Comparison of ENCODE assay signal across 15 cellular contexts in the genomic region with DNA sequence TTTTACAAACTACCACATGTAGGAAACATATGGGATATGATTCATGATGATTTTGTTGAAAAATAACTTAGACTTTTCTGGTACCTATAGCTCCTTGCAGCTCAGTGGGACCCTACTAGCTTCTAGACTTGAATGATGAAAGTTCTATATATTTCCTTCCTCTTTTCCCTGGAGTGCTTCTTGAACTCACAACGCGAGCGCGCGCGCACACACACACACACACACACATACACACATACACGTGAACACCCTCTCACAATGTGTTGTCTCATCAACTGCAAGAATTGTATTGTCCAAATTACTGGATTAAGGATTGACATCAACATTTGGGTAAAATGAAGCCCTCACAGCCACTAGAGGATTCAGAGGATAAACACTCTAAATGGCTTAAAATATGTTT.
"Had no signal": no experiment of that assay in that cellular context is flagged by ENCODE, and none has a peak within 500 bp of the region (broad histone marks: within the 10 kb centered on the region; RNA-seq: fewer than 3 reads in every experiment).

No MANE protein-coding gene starts in this region.

- DNase-seq: activated CD4-positive, alpha-beta T cell treated with anti-CD3 and anti-CD28 coated beads, Interleukin-2, amount 50 U/mL, for 48 hours; activated CD4-positive, CD25-positive, alpha-beta regulatory T cell treated with anti-CD3 and anti-CD28 coated beads, Interleukin-2, amount 50 U/mL, for 72 hours; activated naive CD4-positive, alpha-beta T cell treated with anti-CD3 and anti-CD28 coated beads, Interleukin-2, amount 10 ng/mL, durations not matched to agents 7 days and 5 days; dermis blood vessel endothelial cell; effector memory CD8-positive, alpha-beta T cell; lower lobe of right lung; nephron progenitor cell; right lobe of liver; T-helper 9 cell; testis; upper lobe of left lung had no signal

- H3K4me1 ChIP-seq: ascending aorta, breast epithelium, right lobe of liver, testis had no signal

- FAIRE-seq: frontal cortex had no signal

- H3K4me3 ChIP-seq: ascending aorta, breast epithelium, lower lobe of right lung, right lobe of liver, smooth muscle cell, testis, upper lobe of left lung had no signal

- ATAC-seq: effector memory CD8-positive, alpha-beta T cell; lower lobe of right lung had no signal

- H3K27me3 ChIP-seq: ascending aorta, right lobe of liver, testis, upper lobe of left lung had no signal

- H3K36me3 ChIP-seq: ascending aorta, breast epithelium, lower lobe of right lung, right lobe of liver had no signal

- H3K27ac ChIP-seq: ascending aorta, breast epithelium, lower lobe of right lung, right lobe of liver, testis, upper lobe of left lung had no signal

- H3K4me2 ChIP-seq: smooth muscle cell had no signal

- H3K9me3 ChIP-seq: ascending aorta, breast epithelium, lower lobe of right lung, right lobe of liver, testis, upper lobe of left lung had no signal
